Comparison of ENCODE assay signal across 1 cellular context in the genomic region with DNA sequence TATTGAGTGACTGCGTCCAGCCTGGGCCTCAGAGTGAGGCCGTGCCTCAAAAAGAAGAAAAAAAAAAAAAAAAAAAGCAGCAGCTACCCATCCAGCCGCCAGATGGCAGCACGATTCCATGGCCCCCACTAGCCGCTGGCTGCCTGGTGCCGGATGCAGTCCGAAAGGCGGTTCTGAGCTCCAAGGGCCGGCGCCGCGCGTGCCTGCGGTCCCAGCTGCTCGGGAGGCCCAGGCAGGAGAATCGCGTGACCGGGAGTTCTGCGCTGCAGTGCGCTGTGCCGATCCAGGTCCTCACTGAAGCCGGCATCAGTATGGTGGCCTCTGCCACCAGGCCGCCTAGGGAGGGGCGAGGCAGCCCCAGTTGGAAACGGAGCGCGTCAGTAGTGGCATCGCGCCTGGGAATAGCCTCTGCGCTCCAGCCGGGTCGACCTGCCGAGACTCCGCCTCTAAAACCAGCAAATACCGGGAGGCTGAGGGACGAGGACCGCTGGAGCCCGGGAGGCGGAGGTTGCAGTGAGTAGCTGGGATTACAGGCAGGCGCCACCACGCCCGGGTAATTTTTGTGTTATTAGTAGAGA.
A peak's percentile ranks its signal among the peaks of the same experiment; 100 is the strongest.
TF ChIP-seq lines count a peak whose summit lies in the region.

No MANE protein-coding gene starts in this region.

TF ChIP-seq in HepG2, 621 proteins besides CTCF, POLR2A, EP300 and RAD21 (continued from another document and continues in another):
- TF ChIP-seq MYC (CRISPR knock-in tag; IDR thresholded peaks at IDR 0.05; ENCODE audit: borderline replicate concordance) = peak; percentile 51; the same call in 1 of the 2 replicates
- 0 out of 2 replicates have a peak, but pooled peaks have one; percentile 54 for TF ChIP-seq ZNF713 (CRISPR knock-in tag; IDR thresholded peaks at IDR 0.05)
- 0 out of 2 replicates have a peak, but pooled peaks have one; percentile 49 for TF ChIP-seq RNF2 (conservative IDR thresholded peaks at IDR 0.05; ENCODE audit: low read depth)
- TF ChIP-seq RXRA (CRISPR knock-in tag; IDR thresholded peaks at IDR 0.05) = 0 out of 2 replicates have a peak, but pooled peaks have one; percentile 48
- no peak for TF ChIP-seq MIXL1 (CRISPR knock-in tag; IDR thresholded peaks at IDR 0.05)
- no peak for TF ChIP-seq NONO (IDR thresholded peaks at IDR 0.05)
- 0 out of 2 replicates have a peak, but pooled peaks have one; percentile 18 for TF ChIP-seq NONO (CRISPR knock-in tag; conservative IDR thresholded peaks at IDR 0.05)
- TF ChIP-seq, protein P1, sequence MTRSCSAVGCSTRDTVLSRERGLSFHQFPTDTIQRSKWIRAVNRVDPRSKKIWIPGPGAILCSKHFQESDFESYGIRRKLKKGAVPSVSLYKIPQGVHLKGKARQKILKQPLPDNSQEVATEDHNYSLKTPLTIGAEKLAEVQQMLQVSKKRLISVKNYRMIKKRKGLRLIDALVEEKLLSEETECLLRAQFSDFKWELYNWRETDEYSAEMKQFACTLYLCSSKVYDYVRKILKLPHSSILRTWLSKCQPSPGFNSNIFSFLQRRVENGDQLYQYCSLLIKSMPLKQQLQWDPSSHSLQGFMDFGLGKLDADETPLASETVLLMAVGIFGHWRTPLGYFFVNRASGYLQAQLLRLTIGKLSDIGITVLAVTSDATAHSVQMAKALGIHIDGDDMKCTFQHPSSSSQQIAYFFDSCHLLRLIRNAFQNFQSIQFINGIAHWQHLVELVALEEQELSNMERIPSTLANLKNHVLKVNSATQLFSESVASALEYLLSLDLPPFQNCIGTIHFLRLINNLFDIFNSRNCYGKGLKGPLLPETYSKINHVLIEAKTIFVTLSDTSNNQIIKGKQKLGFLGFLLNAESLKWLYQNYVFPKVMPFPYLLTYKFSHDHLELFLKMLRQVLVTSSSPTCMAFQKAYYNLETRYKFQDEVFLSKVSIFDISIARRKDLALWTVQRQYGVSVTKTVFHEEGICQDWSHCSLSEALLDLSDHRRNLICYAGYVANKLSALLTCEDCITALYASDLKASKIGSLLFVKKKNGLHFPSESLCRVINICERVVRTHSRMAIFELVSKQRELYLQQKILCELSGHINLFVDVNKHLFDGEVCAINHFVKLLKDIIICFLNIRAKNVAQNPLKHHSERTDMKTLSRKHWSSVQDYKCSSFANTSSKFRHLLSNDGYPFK (CRISPR knock-in tag; IDR thresholded peaks at IDR 0.05; ENCODE audit: borderline replicate concordance) = peak; percentile 62; the same call in 1 of the 2 replicates
- peak; percentile 41; the same call in 1 of the 2 replicates for TF ChIP-seq HDAC2 (CRISPR knock-in tag; IDR thresholded peaks at IDR 0.05)
- TF ChIP-seq AHR (CRISPR knock-in tag; IDR thresholded peaks at IDR 0.05) = no peak
- peak; percentile 23; the same call in 1 of the 2 replicates for TF ChIP-seq RXRB (CRISPR knock-in tag; IDR thresholded peaks at IDR 0.05; ENCODE audit: borderline replicate concordance)
- TF ChIP-seq, protein P2, sequence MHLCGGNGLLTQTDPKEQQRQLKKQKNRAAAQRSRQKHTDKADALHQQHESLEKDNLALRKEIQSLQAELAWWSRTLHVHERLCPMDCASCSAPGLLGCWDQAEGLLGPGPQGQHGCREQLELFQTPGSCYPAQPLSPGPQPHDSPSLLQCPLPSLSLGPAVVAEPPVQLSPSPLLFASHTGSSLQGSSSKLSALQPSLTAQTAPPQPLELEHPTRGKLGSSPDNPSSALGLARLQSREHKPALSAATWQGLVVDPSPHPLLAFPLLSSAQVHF (CRISPR knock-in tag; IDR thresholded peaks at IDR 0.05) = no peak
- peak; percentile 47; the same call in 1 of the 2 replicates for TF ChIP-seq ZNF501 (CRISPR knock-in tag; IDR thresholded peaks at IDR 0.05)
- peak in 1 of 2 experiments; percentile 55; a peak in 1 of 4 replicates for TF ChIP-seq KLF16 (CRISPR knock-in tag; IDR thresholded peaks at IDR 0.05)
- TF ChIP-seq, protein P3, sequence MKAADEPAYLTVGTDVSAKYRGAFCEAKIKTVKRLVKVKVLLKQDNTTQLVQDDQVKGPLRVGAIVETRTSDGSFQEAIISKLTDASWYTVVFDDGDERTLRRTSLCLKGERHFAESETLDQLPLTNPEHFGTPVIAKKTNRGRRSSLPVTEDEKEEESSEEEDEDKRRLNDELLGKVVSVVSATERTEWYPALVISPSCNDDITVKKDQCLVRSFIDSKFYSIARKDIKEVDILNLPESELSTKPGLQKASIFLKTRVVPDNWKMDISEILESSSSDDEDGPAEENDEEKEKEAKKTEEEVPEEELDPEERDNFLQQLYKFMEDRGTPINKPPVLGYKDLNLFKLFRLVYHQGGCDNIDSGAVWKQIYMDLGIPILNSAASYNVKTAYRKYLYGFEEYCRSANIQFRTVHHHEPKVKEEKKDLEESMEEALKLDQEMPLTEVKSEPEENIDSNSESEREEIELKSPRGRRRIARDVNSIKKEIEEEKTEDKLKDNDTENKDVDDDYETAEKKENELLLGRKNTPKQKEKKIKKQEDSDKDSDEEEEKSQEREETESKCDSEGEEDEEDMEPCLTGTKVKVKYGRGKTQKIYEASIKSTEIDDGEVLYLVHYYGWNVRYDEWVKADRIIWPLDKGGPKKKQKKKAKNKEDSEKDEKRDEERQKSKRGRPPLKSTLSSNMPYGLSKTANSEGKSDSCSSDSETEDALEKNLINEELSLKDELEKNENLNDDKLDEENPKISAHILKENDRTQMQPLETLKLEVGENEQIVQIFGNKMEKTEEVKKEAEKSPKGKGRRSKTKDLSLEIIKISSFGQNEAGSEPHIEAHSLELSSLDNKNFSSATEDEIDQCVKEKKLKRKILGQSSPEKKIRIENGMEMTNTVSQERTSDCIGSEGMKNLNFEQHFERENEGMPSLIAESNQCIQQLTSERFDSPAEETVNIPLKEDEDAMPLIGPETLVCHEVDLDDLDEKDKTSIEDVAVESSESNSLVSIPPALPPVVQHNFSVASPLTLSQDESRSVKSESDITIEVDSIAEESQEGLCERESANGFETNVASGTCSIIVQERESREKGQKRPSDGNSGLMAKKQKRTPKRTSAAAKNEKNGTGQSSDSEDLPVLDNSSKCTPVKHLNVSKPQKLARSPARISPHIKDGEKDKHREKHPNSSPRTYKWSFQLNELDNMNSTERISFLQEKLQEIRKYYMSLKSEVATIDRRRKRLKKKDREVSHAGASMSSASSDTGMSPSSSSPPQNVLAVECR (CRISPR knock-in tag; IDR thresholded peaks at IDR 0.05; ENCODE audit: borderline replicate concordance) = peak; percentile 46; the same call in 1 of the 2 replicates
- peak; percentile 34; the same call in 1 of the 2 replicates for TF ChIP-seq ZNF143 (CRISPR knock-in tag; IDR thresholded peaks at IDR 0.05)
- TF ChIP-seq, protein P4, sequence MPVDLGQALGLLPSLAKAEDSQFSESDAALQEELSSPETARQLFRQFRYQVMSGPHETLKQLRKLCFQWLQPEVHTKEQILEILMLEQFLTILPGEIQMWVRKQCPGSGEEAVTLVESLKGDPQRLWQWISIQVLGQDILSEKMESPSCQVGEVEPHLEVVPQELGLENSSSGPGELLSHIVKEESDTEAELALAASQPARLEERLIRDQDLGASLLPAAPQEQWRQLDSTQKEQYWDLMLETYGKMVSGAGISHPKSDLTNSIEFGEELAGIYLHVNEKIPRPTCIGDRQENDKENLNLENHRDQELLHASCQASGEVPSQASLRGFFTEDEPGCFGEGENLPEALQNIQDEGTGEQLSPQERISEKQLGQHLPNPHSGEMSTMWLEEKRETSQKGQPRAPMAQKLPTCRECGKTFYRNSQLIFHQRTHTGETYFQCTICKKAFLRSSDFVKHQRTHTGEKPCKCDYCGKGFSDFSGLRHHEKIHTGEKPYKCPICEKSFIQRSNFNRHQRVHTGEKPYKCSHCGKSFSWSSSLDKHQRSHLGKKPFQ (CRISPR knock-in tag; IDR thresholded peaks at IDR 0.05; ENCODE audit: insufficient replicate concordance) = peak; percentile 38
- TF ChIP-seq HNRNPL (IDR thresholded peaks at IDR 0.05; ENCODE audit: low read depth, low read length) = 0 out of 2 replicates have a peak, but pooled peaks have one; percentile 31
- peak; percentile 11; the same call in 1 of the 2 replicates for TF ChIP-seq ZNF263 (CRISPR knock-in tag; IDR thresholded peaks at IDR 0.05)
- TF ChIP-seq RARG (CRISPR knock-in tag; IDR thresholded peaks at IDR 0.05; ENCODE audit: low read depth) = no peak
- TF ChIP-seq, protein P5, sequence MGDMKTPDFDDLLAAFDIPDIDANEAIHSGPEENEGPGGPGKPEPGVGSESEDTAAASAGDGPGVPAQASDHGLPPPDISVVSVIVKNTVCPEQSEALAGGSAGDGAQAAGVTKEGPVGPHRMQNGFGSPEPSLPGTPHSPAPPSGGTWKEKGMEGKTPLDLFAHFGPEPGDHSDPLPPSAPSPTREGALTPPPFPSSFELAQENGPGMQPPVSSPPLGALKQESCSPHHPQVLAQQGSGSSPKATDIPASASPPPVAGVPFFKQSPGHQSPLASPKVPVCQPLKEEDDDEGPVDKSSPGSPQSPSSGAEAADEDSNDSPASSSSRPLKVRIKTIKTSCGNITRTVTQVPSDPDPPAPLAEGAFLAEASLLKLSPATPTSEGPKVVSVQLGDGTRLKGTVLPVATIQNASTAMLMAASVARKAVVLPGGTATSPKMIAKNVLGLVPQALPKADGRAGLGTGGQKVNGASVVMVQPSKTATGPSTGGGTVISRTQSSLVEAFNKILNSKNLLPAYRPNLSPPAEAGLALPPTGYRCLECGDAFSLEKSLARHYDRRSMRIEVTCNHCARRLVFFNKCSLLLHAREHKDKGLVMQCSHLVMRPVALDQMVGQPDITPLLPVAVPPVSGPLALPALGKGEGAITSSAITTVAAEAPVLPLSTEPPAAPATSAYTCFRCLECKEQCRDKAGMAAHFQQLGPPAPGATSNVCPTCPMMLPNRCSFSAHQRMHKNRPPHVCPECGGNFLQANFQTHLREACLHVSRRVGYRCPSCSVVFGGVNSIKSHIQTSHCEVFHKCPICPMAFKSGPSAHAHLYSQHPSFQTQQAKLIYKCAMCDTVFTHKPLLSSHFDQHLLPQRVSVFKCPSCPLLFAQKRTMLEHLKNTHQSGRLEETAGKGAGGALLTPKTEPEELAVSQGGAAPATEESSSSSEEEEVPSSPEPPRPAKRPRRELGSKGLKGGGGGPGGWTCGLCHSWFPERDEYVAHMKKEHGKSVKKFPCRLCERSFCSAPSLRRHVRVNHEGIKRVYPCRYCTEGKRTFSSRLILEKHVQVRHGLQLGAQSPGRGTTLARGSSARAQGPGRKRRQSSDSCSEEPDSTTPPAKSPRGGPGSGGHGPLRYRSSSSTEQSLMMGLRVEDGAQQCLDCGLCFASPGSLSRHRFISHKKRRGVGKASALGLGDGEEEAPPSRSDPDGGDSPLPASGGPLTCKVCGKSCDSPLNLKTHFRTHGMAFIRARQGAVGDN (CRISPR knock-in tag; IDR thresholded peaks at IDR 0.05) = peak; percentile 88
- no peak for TF ChIP-seq ZFAT (CRISPR knock-in tag; conservative IDR thresholded peaks at IDR 0.05)
- no peak for TF ChIP-seq ZNF564 (CRISPR knock-in tag; IDR thresholded peaks at IDR 0.05)
- 0 out of 2 replicates have a peak, but pooled peaks have one; percentile 22 for TF ChIP-seq SMAD9 (CRISPR knock-in tag; IDR thresholded peaks at IDR 0.05)
- TF ChIP-seq, protein P6, sequence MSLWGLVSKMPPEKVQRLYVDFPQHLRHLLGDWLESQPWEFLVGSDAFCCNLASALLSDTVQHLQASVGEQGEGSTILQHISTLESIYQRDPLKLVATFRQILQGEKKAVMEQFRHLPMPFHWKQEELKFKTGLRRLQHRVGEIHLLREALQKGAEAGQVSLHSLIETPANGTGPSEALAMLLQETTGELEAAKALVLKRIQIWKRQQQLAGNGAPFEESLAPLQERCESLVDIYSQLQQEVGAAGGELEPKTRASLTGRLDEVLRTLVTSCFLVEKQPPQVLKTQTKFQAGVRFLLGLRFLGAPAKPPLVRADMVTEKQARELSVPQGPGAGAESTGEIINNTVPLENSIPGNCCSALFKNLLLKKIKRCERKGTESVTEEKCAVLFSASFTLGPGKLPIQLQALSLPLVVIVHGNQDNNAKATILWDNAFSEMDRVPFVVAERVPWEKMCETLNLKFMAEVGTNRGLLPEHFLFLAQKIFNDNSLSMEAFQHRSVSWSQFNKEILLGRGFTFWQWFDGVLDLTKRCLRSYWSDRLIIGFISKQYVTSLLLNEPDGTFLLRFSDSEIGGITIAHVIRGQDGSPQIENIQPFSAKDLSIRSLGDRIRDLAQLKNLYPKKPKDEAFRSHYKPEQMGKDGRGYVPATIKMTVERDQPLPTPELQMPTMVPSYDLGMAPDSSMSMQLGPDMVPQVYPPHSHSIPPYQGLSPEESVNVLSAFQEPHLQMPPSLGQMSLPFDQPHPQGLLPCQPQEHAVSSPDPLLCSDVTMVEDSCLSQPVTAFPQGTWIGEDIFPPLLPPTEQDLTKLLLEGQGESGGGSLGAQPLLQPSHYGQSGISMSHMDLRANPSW (CRISPR knock-in tag; IDR thresholded peaks at IDR 0.05; ENCODE audit: borderline replicate concordance) = no peak
- TF ChIP-seq KDM5A (IDR thresholded peaks at IDR 0.05; ENCODE audit: borderline replicate concordance, low read length) = no peak
- TF ChIP-seq CCDC6 (CRISPR knock-in tag; IDR thresholded peaks at IDR 0.05) = 0 out of 2 replicates have a peak, but pooled peaks have one; percentile 20
- TF ChIP-seq YEATS2 (CRISPR knock-in tag; IDR thresholded peaks at IDR 0.05; ENCODE audit: borderline replicate concordance) = peak; percentile 38; the same call in 1 of the 2 replicates
- 0 out of 2 replicates have a peak, but pooled peaks have one; percentile 51 for TF ChIP-seq ZNF766 (CRISPR knock-in tag; IDR thresholded peaks at IDR 0.05; ENCODE audit: borderline replicate concordance)
- TF ChIP-seq CREB1 (IDR thresholded peaks at IDR 0.05) = no peak
- TF ChIP-seq CREB1 (CRISPR knock-in tag; IDR thresholded peaks at IDR 0.05) = no peak
- peak; percentile 55; the same call in 1 of the 2 replicates for TF ChIP-seq ZNF350 (CRISPR knock-in tag; IDR thresholded peaks at IDR 0.05; ENCODE audit: borderline replicate concordance, low read depth)
- TF ChIP-seq, protein P7, sequence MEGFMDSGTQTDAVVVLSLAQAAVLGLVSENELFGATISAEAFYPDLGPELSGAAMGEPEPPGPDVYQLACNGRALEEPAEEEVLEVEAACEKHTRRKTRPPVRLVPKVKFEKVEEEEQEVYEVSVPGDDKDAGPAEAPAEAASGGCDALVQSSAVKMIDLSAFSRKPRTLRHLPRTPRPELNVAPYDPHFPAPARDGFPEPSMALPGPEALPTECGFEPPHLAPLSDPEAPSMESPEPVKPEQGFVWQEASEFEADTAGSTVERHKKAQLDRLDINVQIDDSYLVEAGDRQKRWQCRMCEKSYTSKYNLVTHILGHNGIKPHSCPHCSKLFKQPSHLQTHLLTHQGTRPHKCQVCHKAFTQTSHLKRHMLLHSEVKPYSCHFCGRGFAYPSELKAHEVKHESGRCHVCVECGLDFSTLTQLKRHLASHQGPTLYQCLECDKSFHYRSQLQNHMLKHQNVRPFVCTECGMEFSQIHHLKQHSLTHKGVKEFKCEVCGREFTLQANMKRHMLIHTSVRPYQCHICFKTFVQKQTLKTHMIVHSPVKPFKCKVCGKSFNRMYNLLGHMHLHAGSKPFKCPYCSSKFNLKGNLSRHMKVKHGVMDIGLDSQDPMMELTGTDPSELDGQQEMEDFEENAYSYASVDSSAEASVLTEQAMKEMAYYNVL (CRISPR knock-in tag; IDR thresholded peaks at IDR 0.05; ENCODE audit: borderline replicate concordance) = peak; percentile 49; the same call in 1 of the 2 replicates
- peak; percentile 88 for TF ChIP-seq STAG1 (CRISPR knock-in tag; IDR thresholded peaks at IDR 0.05)
- TF ChIP-seq, protein P8, sequence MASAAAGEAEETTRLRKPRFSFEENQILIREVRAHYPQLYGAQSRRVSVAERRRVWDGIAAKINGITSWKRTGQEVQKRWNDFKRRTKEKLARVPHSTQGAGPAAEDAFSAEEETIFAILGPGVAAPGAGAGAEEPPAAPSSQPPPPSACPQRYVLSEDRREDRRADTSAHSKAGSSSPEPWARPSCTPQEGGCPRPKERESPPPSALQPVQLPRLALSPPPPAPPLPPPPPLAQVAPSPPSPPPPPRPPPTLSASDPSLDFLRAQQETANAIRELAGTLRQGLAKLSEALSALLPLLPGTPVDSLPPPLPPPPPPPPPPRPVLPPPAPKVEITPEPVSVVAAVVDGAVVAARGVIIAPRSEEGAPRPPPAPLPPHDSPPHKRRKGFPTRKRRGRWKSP (CRISPR knock-in tag; IDR thresholded peaks at IDR 0.05) = peak; percentile 77
- TF ChIP-seq ZNF121 (CRISPR knock-in tag; IDR thresholded peaks at IDR 0.05) = peak; percentile 66; the same call in 1 of the 2 replicates
- peak; percentile 57; the same call in 1 of the 2 replicates for TF ChIP-seq ZNF124 (CRISPR knock-in tag; IDR thresholded peaks at IDR 0.05)
